1 cellular context compared by ENCODE assay signal in genomic region chr10:88152720-88153119, GRCh38.
A peak's percentile ranks its signal among the peaks of the same experiment; 100 is the strongest.
TF ChIP-seq lines count a peak whose summit lies in the region.

No MANE protein-coding gene starts in this region.

TF ChIP-seq in GM12878, 131 proteins besides CTCF, POLR2A, EP300 and RAD21 (continued from another document):
- TF ChIP-seq REST (IDR thresholded peaks at IDR 0.05; ENCODE audit: low read depth, low read length) (no peak), GABPA (IDR thresholded peaks at IDR 0.05; ENCODE audit: low read depth) (0 out of 2 replicates have a peak, but pooled peaks have one; percentile 50), NR2F1 (conservative IDR thresholded peaks at IDR 0.05) (no peak), TARDBP (IDR thresholded peaks at IDR 0.05; ENCODE audit: borderline replicate concordance) (no peak), ATF2 (IDR thresholded peaks at IDR 0.05; ENCODE audit: low read length) (no peak), MAX (IDR thresholded peaks at IDR 0.05; ENCODE audit: low read depth, low read length) (no peak), IKZF2 (IDR thresholded peaks at IDR 0.05) (peak in 1 of 2 experiments; percentile 56; a peak in 2 of 4 replicates), ZNF207 (IDR thresholded peaks at IDR 0.05; ENCODE audit: borderline replicate concordance) (no peak), JUND (IDR thresholded peaks at IDR 0.05; ENCODE audit: low read depth, low read length) (no peak), STAT1 (conservative IDR thresholded peaks at IDR 0.05) (no peak), CREM (IDR thresholded peaks at IDR 0.05; ENCODE audit: low read depth) (peak; percentile 74), MTA3 (IDR thresholded peaks at IDR 0.05; ENCODE audit: borderline replicate concordance, low read length) (no peak), NR2C1 (IDR thresholded peaks at IDR 0.05) (no peak), MEF2A (IDR thresholded peaks at IDR 0.05; ENCODE audit: insufficient read depth, low read depth, low read length) (0 out of 2 replicates have a peak, but pooled peaks have one; percentile 25), JUNB (IDR thresholded peaks at IDR 0.05) (peak; percentile 76), STAT3 (IDR thresholded peaks at IDR 0.05; ENCODE audit: low read depth, low read length) (no peak), HCFC1 (IDR thresholded peaks at IDR 0.05; ENCODE audit: low read length) (no peak), TCF7 (IDR thresholded peaks at IDR 0.05; ENCODE audit: borderline replicate concordance) (no peak)
- TF ChIP-seq, protein P1, sequence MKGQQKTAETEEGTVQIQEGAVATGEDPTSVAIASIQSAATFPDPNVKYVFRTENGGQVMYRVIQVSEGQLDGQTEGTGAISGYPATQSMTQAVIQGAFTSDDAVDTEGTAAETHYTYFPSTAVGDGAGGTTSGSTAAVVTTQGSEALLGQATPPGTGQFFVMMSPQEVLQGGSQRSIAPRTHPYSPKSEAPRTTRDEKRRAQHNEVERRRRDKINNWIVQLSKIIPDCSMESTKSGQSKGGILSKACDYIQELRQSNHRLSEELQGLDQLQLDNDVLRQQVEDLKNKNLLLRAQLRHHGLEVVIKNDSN (IDR thresholded peaks at IDR 0.05; ENCODE audit: borderline replicate concordance, extremely low read length, insufficient read depth, low read depth, low read length), result no peak
- TF ChIP-seq, protein P2, sequence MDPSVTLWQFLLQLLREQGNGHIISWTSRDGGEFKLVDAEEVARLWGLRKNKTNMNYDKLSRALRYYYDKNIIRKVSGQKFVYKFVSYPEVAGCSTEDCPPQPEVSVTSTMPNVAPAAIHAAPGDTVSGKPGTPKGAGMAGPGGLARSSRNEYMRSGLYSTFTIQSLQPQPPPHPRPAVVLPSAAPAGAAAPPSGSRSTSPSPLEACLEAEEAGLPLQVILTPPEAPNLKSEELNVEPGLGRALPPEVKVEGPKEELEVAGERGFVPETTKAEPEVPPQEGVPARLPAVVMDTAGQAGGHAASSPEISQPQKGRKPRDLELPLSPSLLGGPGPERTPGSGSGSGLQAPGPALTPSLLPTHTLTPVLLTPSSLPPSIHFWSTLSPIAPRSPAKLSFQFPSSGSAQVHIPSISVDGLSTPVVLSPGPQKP (IDR thresholded peaks at IDR 0.05; ENCODE audit: low read depth, low read length), result no peak
